8 cellular contexts compared by ENCODE assay signal in genomic region chr16:11913425-11914079, GRCh38. TPM values are rescaled to one million over a fixed set of nuclear protein-coding genes. Genes with fewer than 3 reads are reported as not detected.
DNase-seq lines count a peak whose midpoint lies in the region; ATAC-seq and TF ChIP-seq lines count a peak whose summit lies in the region.

No MANE protein-coding gene starts in this region.

- H3K4me3 Mint-ChIP-seq in central memory CD8-positive, alpha-beta T cell = peak overlapping the region; percentile 85
- H3K4me3 Mint-ChIP-seq in naive thymus-derived CD8-positive, alpha-beta T cell = peak overlapping the region; percentile 88 to 99 (median 95)

- H3K36me3 Mint-ChIP-seq in central memory CD8-positive, alpha-beta T cell (ENCODE audit: insufficient read depth) = peaks cover 47% of the 10 kb centered on the region
- H3K36me3 Mint-ChIP-seq in naive thymus-derived CD8-positive, alpha-beta T cell = peaks cover 0 to 19% (median 0%) of the 10 kb centered on the region in 3 donors

- POLR2A ChIA-PET in naive thymus-derived CD8-positive, alpha-beta T cell (lab: Charles Lee) = no interaction called here

- H2AFZ ChIP-seq in DND-41 (ENCODE audit: low read depth, low read length) = no peak overlapping the region
- H2AFZ ChIP-seq in OCI-LY3 (ENCODE audit: low read depth, low read length) = no peak overlapping the region

- H3K9me3 ChIP-seq in DND-41 (ENCODE audit: insufficient read depth, low read length, severe bottlenecking) (no peaks in the 10 kb centered on the region), OCI-LY3 (ENCODE audit: insufficient read depth, low read length) (no peaks in the 10 kb centered on the region)

- H3K36me3 ChIP-seq in DND-41 (ENCODE audit: insufficient read depth, low read length) (peaks cover 18% of the 10 kb centered on the region; the same call in 1 of the 2 replicates), OCI-LY3 (replicated peaks; ENCODE audit: low read depth, low read length) (peaks cover 9% of the 10 kb centered on the region)

- DNase-seq in DND-41 (no peak), substantia nigra (lab: John Stamatoyannopoulos, UW) (no peak)
- DNase-seq in central memory CD8-positive, alpha-beta T cell (ENCODE audit: low spot score in 2 of 2) = peak in 1 of 2 donors; percentile 60
- DNase-seq in naive thymus-derived CD8-positive, alpha-beta T cell = peak in 7 of 10 donors; percentile 7 to 76 (median 57)

- H3K27ac ChIP-seq in DND-41 (ENCODE audit: low read length) (peak overlapping the region; percentile 20; the same call in 1 of the 2 replicates), OCI-LY3 (ENCODE audit: low read length) (peak overlapping the region; percentile 29), substantia nigra (ENCODE audit: low read depth, low read length, poor library complexity, severe bottlenecking) (no peak overlapping the region)

- peak overlapping the region; percentile 68 for H3K9ac ChIP-seq in DND-41 (ENCODE audit: low read depth, low read length)
- peak overlapping the region; percentile 79 for H3K9ac ChIP-seq in OCI-LY3 (ENCODE audit: low read length)

- H3K4me2 ChIP-seq in DND-41 (ENCODE audit: insufficient read depth, low read length) (peak overlapping the region; percentile 75), OCI-LY3 (ENCODE audit: low read length) (peak overlapping the region; percentile 85)

- peak overlapping the region; percentile 95 for H3K27ac Mint-ChIP-seq in central memory CD8-positive, alpha-beta T cell (ENCODE audit: low read depth)
- peak overlapping the region; percentile 93 to 98 (median 97) for H3K27ac Mint-ChIP-seq in naive thymus-derived CD8-positive, alpha-beta T cell

- H3K79me2 ChIP-seq in DND-41 (ENCODE audit: insufficient read depth, low read length) (peaks cover 71% of the 10 kb centered on the region), OCI-LY3 (ENCODE audit: low read length) (peaks cover 72% of the 10 kb centered on the region)

- H3K27me3 ChIP-seq in DND-41 (ENCODE audit: insufficient read depth, low read length, poor library complexity) (no peaks in the 10 kb centered on the region), OCI-LY3 (ENCODE audit: low read depth, low read length) (no peaks in the 10 kb centered on the region)

- peaks cover 43% of the 10 kb centered on the region for H3K4me1 Mint-ChIP-seq in central memory CD8-positive, alpha-beta T cell
- peaks cover 24 to 60% (median 54%) of the 10 kb centered on the region in 4 donors for H3K4me1 Mint-ChIP-seq in naive thymus-derived CD8-positive, alpha-beta T cell

- no peak for TF ChIP-seq CTCF in DND-41 (IDR thresholded peaks at IDR 0.05; ENCODE audit: borderline replicate concordance, extremely low read depth, low read length, poor library complexity, severe bottlenecking)
- TF ChIP-seq CTCF in OCI-LY3 (IDR thresholded peaks at IDR 0.05; ENCODE audit: low read depth, low read length) = no peak

- H3K9me3 Mint-ChIP-seq in central memory CD8-positive, alpha-beta T cell = no peaks in the 10 kb centered on the region
- H3K9me3 Mint-ChIP-seq in naive thymus-derived CD8-positive, alpha-beta T cell = no peaks in the 10 kb centered on the region

- no peaks in the 10 kb centered on the region for H3K27me3 Mint-ChIP-seq in central memory CD8-positive, alpha-beta T cell
- no peaks in the 10 kb centered on the region for H3K27me3 Mint-ChIP-seq in naive thymus-derived CD8-positive, alpha-beta T cell

- H3K4me3 ChIP-seq in DND-41 (ENCODE audit: low read depth in 1 of 2, low read length in 2 of 2) (peak overlapping the region; percentile 17 to 67; a peak in 3 of 4 replicates), OCI-LY3 (ENCODE audit: low read length) (peak overlapping the region; percentile 75)

- ATAC-seq in DND-41 (ENCODE audit: insufficient read depth, low read depth) (no peak), GM19035 (IDR thresholded peaks at IDR 0.05; ENCODE audit: unreplicated experiment) (no peak), GM21528 (IDR thresholded peaks at IDR 0.05; ENCODE audit: low FRiP score, unreplicated experiment) (no peak), esophagus mucosa (no peak)
- peak; percentile 57 for ATAC-seq in central memory CD8-positive, alpha-beta T cell (replicated peaks; ENCODE audit: extremely low read depth, poor library complexity, severe bottlenecking)
- peak; percentile 8 to 43 for ATAC-seq in naive thymus-derived CD8-positive, alpha-beta T cell

- peaks cover 33% of the 10 kb centered on the region for H3K4me1 ChIP-seq in DND-41 (ENCODE audit: insufficient read depth, low read length)
- peaks cover 37% of the 10 kb centered on the region for H3K4me1 ChIP-seq in OCI-LY3 (ENCODE audit: low read length)

- H4K20me1 ChIP-seq in DND-41 (ENCODE audit: insufficient read depth, low read length) = peaks cover 55% of the 10 kb centered on the region
- peaks cover 50% of the 10 kb centered on the region for H4K20me1 ChIP-seq in OCI-LY3 (ENCODE audit: insufficient read depth, low read length)

RNA-seq across cellular contexts. Expression of gene GSPT1, which starts 2.2 kb away (rescaled TPM):
- 100 to 1,000 TPM in 1 of 2 experiments, 10 to 100 TPM in 1; 86.2 to 102 TPM for total RNA-seq in naive thymus-derived CD8-positive, alpha-beta T cell
- polyA plus RNA-seq in naive thymus-derived CD8-positive, alpha-beta T cell = 10 to 100 TPM; 64.0 to 91.1 (median 65.9) TPM
- 110 TPM for total RNA-seq in esophagus mucosa

RNA-seq across cellular contexts. Expression of gene NPIPB2, which starts 28.3 kb away (rescaled TPM):
- 10 to 100 TPM; 18.0 to 24.5 TPM for total RNA-seq in naive thymus-derived CD8-positive, alpha-beta T cell
- polyA plus RNA-seq in naive thymus-derived CD8-positive, alpha-beta T cell = 1 to 10 TPM in 2 of 3 donors, not detected in 1; 1.1 to 2.5 TPM
- total RNA-seq in esophagus mucosa = 6.3 TPM

RNA-seq across cellular contexts. Expression of gene TNFRSF17, which starts 51.5 kb away (rescaled TPM):
- total RNA-seq in naive thymus-derived CD8-positive, alpha-beta T cell = 1 to 10 TPM in 1 of 2 experiments, under 1 TPM in 1; 0.63 to 1.2 TPM
- polyA plus RNA-seq in naive thymus-derived CD8-positive, alpha-beta T cell = under 1 TPM in 1 of 3 donors, not detected in 2; 0.20 TPM
- 0.24 TPM for total RNA-seq in esophagus mucosa

Comparison
In these comparisons a context has a peak if more than half of its experiments do, and no peak if none do; other contexts are left out.
1. ATAC-seq: peak in central memory CD8-positive, alpha-beta T cell (single experiment) and naive thymus-derived CD8-positive, alpha-beta T cell (2 of 2); none in DND-41 (single experiment), GM19035 (single experiment), GM21528 (single experiment) and esophagus mucosa (single experiment).
2. DNase-seq: peak in naive thymus-derived CD8-positive, alpha-beta T cell (7 of 10); none in DND-41 (single experiment) and substantia nigra (0 of 49).